In genomic region chr13:33015791-33016323, GRCh38 we compare ENCODE assay signal across 8 cellular contexts. TPM values are rescaled to one million over a fixed set of nuclear protein-coding genes. Genes with fewer than 3 reads are reported as not detected.
DNase-seq lines count a peak whose midpoint lies in the region; FAIRE-seq lines count a peak whose summit lies in the region.

No MANE protein-coding gene starts in this region.

- H3K27ac ChIP-seq in rectal smooth muscle tissue (ENCODE audit: low read depth, low read length) = no peak overlapping the region
- no peak overlapping the region for H3K27ac ChIP-seq in effector memory CD4-positive, alpha-beta T cell (ENCODE audit: insufficient read depth, low read length, poor library complexity, severe bottlenecking)

- no peak overlapping the region for H3K9ac ChIP-seq in rectal smooth muscle tissue (ENCODE audit: low read length)

- no peak for FAIRE-seq in frontal cortex (lab: Jason Lieb, UNC)

- H3K9me3 ChIP-seq in effector memory CD4-positive, alpha-beta T cell (ENCODE audit: control insufficient read depth, low read length) = no peaks in the 10 kb centered on the region

- no peaks in the 10 kb centered on the region for H3K27me3 ChIP-seq in rectal smooth muscle tissue (ENCODE audit: control insufficient read depth, insufficient read depth, low read length)
- peaks cover 22% of the 10 kb centered on the region for H3K27me3 ChIP-seq in effector memory CD4-positive, alpha-beta T cell (replicated peaks; ENCODE audit: control insufficient read depth, insufficient read depth, low read length, poor library complexity, severe bottlenecking)

- peak overlapping the region; percentile 54 for H3K4me3 ChIP-seq in rectal smooth muscle tissue (ENCODE audit: low read length)
- H3K4me3 ChIP-seq in effector memory CD4-positive, alpha-beta T cell (ENCODE audit: insufficient read depth, low read depth, low read length, poor library complexity, severe bottlenecking) = no peak overlapping the region

- no peaks in the 10 kb centered on the region for H3K36me3 ChIP-seq in rectal smooth muscle tissue (ENCODE audit: control insufficient read depth, insufficient read depth, low read length)
- no peaks in the 10 kb centered on the region for H3K36me3 ChIP-seq in effector memory CD4-positive, alpha-beta T cell (ENCODE audit: control insufficient read depth, insufficient read depth, low read length)

- no peaks in the 10 kb centered on the region for H3K4me1 ChIP-seq in rectal smooth muscle tissue (ENCODE audit: control insufficient read depth, insufficient read depth, low read length)
- H3K4me1 ChIP-seq in effector memory CD4-positive, alpha-beta T cell (ENCODE audit: control insufficient read depth, insufficient read depth, low read length, poor library complexity, severe bottlenecking) = no peaks in the 10 kb centered on the region

- DNase-seq in NCI-H2227 (lab: John Stamatoyannopoulos, UW; ENCODE audit: unreplicated experiment) (peak; percentile 20), NCI-H2227 treated with DMSO at 0.1 percent for 48 hours (lab: John Stamatoyannopoulos, UW) (no peak), NCI-H526 treated with DMSO at 0.1 percent for 48 hours (lab: John Stamatoyannopoulos, UW) (peak; percentile 17), frontal cortex (ENCODE audit: low spot score in 2 of 2) (peak; percentile 12 to 15), midbrain (lab: John Stamatoyannopoulos, UW) (no peak)
- no peak for DNase-seq in stimulated activated naive CD4-positive, alpha-beta T cell treated with Interleukin-2 at 50 U/mL for 16 hours (lab: John Stamatoyannopoulos, UW)
- no peak for DNase-seq in effector memory CD4-positive, alpha-beta T cell

RNA-seq across cellular contexts. Expression of gene KL, which starts 0.4 kb away (rescaled TPM):
- 2.0 TPM for total RNA-seq in frontal cortex

Comparison
In these comparisons a context has a peak if more than half of its experiments do, and no peak if none do; other contexts are left out.
1. DNase-seq: peak in NCI-H2227 (single experiment), NCI-H526 treated with DMSO at 0.1 percent for 48 hours (single experiment) and frontal cortex (2 of 2); none in NCI-H2227 treated with DMSO at 0.1 percent for 48 hours (single experiment), stimulated activated naive CD4-positive, alpha-beta T cell treated with Interleukin-2 at 50 U/mL for 16 hours (single experiment), midbrain (single experiment) and effector memory CD4-positive, alpha-beta T cell (0 of 3).